8 cellular contexts compared by ENCODE assay signal in genomic region chr7:132490474-132490873, GRCh38.
"Had no signal": no experiment of that assay in that cellular context is flagged by ENCODE, and none has a peak within 500 bp of the region (broad histone marks: within the 10 kb centered on the region; RNA-seq: fewer than 3 reads in every experiment).

No MANE protein-coding gene starts in this region.

- H3K9me3 Mint-ChIP-seq: GM23338, H9 had no signal

- ATAC-seq: GM23338, HepG2 had no signal

- FAIRE-seq: H1, H54, HepG2 had no signal

- DNase-seq: H9, HCEC 1CT had no signal

- H3K27ac ChIP-seq: HL-60 had no signal

- H3K27ac Mint-ChIP-seq: GM23338, IgD-negative memory B cell had no signal

- H3K4me2 ChIP-seq: GM23338 had no signal

- H3K4me3 ChIP-seq: GM23338 had no signal

- H3K36me3 Mint-ChIP-seq: IgD-negative memory B cell had no signal

- H2AFZ ChIP-seq: GM23338 had no signal

- H3K4me3 Mint-ChIP-seq: GM23338, H9, IgD-negative memory B cell had no signal
